8 cellular contexts compared by ENCODE assay signal in the genomic region with DNA sequence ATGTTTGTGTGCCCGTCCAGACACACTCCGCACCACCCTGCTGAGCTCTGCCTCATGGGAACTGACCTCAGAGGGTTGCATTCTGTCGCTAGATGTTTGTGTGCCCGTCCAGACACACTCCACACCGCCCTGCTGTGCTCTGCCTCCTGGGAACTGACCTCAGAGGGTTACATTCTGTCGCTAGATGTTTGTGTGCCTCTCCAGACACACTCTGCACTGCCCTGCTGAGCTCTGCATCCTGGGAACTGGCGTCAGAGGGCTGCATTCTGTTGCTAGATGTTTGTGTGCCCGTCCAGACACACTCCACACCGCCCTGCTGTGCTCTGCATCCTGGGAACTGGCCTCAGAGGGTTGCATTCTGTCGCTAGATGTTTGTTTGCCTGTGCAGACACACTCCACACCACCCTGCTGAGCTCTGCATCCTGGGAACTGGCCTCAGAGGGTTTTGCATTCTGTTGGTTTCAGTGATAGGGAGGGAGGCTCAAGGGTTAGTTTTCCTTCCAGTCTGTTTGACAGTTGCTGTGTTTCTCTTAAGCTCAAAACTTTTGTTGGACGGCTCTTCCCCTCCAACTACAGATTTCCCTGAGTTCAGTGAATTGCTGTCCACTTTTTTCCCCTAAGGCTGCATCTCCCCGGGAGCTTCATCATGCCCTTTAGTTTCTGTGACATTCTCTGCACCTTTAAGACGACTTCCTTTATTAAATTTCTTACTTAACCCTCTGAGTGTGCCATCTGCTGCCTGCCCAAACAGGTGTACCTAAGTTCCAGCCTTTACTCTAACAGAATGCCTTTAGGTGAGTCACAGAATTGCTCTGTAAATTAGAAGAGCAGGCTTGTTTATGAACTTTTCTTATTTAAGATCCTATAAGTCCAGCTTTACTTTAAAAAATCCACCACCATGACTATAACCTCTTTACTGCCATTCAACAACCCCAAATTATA.
DNase-seq lines count a peak whose midpoint lies in the region; TF ChIP-seq lines count a peak whose summit lies in the region.
"Not testable (repeated sequence)": the region's sequence is repeated elsewhere in the genome, so short reads cannot be mapped to it uniquely, and the experiment has no call there.

No MANE protein-coding gene starts in this region.

- not testable (repeated sequence) for H3K9me3 ChIP-seq in HUES6 (ENCODE audit: control insufficient read depth, insufficient read depth, low read depth, low read length); right atrium auricular region; mesodermal cell (ENCODE audit: control insufficient read depth, low read length)

- H3K27me3 ChIP-seq in HUES6 (ENCODE audit: control insufficient read depth, insufficient read depth, low read length); right atrium auricular region: not testable (repeated sequence)

- intact Hi-C loops in MCF 10A (cut with micrococcal nuclease): not testable (repeated sequence)

- not testable (repeated sequence) for H3K27ac Mint-ChIP-seq in MCF 10A (ENCODE audit: low read depth, unreplicated experiment)
- H3K27ac Mint-ChIP-seq in osteocyte (ENCODE audit: unreplicated experiment): peak overlapping the region; percentile 76

- not testable (repeated sequence) for BruUV-seq in MCF 10A (replicated peaks; lab: Mats Ljungman, UMichigan)

- H3K36me3 Mint-ChIP-seq in MCF 10A (ENCODE audit: insufficient read depth, unreplicated experiment); osteocyte (ENCODE audit: unreplicated experiment): not testable (repeated sequence)

- not testable (repeated sequence) for H3K9me3 Mint-ChIP-seq in MCF 10A (ENCODE audit: unreplicated experiment)
- H3K9me3 Mint-ChIP-seq in osteocyte (ENCODE audit: unreplicated experiment): peaks cover 15% of the 10 kb centered on the region

- DNase-seq in ELF-1 (ENCODE audit: low read depth, low spot score) (peak; percentile 63), RWPE1 (ENCODE audit: low spot score) (peak; percentile 24), MCF 10A (ENCODE audit: unreplicated experiment) (peak; percentile 21), epithelial cell of esophagus (ENCODE audit: low read depth) (peak; percentile 15), right atrium auricular region (ENCODE audit: low spot score) (peak; percentile 5), osteocyte (ENCODE audit: extremely low spot score, unreplicated experiment) (peak; percentile 42)

- TF ChIP-seq CTCF in RWPE1 (conservative IDR thresholded peaks at IDR 0.05; ENCODE audit: low read depth); MCF 10A (IDR thresholded peaks at IDR 0.05; ENCODE audit: unreplicated experiment); epithelial cell of esophagus (IDR thresholded peaks at IDR 0.05; ENCODE audit: insufficient read depth, low read depth, low read length, missing control alignments); right atrium auricular region (IDR thresholded peaks at IDR 0.05); osteocyte (IDR thresholded peaks at IDR 0.05): not testable (repeated sequence)

- 37 to 45% methylated on average over 5 of the region's 13 CpGs for WGBS in mesodermal cell (ENCODE audit: insufficient coverage in 2 of 2), 2 experiments

- peak overlapping the region; percentile 37 for H3K9ac ChIP-seq in HUES6 (ENCODE audit: low read length)

- CTCF ChIA-PET in RWPE1 (lab: Yijun Ruan, JAX); MCF 10A (lab: Yijun Ruan, JAX): not testable (repeated sequence)

- not testable (repeated sequence) for H3K4me3 Mint-ChIP-seq in MCF 10A (ENCODE audit: unreplicated experiment); osteocyte (ENCODE audit: unreplicated experiment)

- not testable (repeated sequence) for H3K4me1 Mint-ChIP-seq in MCF 10A (ENCODE audit: insufficient read depth, unreplicated experiment)
- peaks cover 33% of the 10 kb centered on the region for H3K4me1 Mint-ChIP-seq in osteocyte (ENCODE audit: unreplicated experiment)

- not testable (repeated sequence) for H3K36me3 ChIP-seq in HUES6 (ENCODE audit: control insufficient read depth, insufficient read depth, low read length); right atrium auricular region; mesodermal cell (ENCODE audit: control insufficient read depth, insufficient read depth, low read length)

- POLR2A ChIA-PET in RWPE1 (lab: Yijun Ruan, JAX; ENCODE audit: low non-redundant PET): not testable (repeated sequence)
- POLR2A ChIA-PET in MCF 10A (lab: Yijun Ruan, JAX): interaction anchor here (2.4 kb wide), 1 partner anchor 17 kb away, joined by 11 read pairs; no protein-coding TSS in a partner anchor

- H3K4me1 ChIP-seq in HUES6 (ENCODE audit: control insufficient read depth, insufficient read depth, low read length); right atrium auricular region; mesodermal cell (ENCODE audit: control insufficient read depth, insufficient read depth, low read length, poor library complexity, severe bottlenecking): not testable (repeated sequence)

- H3K27ac ChIP-seq in HUES6 (ENCODE audit: low read depth, low read length); RWPE1; right atrium auricular region: not testable (repeated sequence)
- peak overlapping the region; percentile 93 for H3K27ac ChIP-seq in mesodermal cell (ENCODE audit: low read depth, low read length, severe bottlenecking)

- not testable (repeated sequence) for H3K27me3 Mint-ChIP-seq in MCF 10A (ENCODE audit: insufficient read depth, unreplicated experiment); osteocyte (ENCODE audit: unreplicated experiment)

- not testable (repeated sequence) for H3K4me3 ChIP-seq in HUES6 (ENCODE audit: low read depth, low read length); epithelial cell of esophagus (ENCODE audit: low read length); right atrium auricular region; mesodermal cell (ENCODE audit: extremely low read depth, insufficient read depth, low read length, poor library complexity, severe bottlenecking)

Comparison
In these comparisons a context has a peak if more than half of its experiments do, and no peak if none do; other contexts are left out.
1. DNase-seq: peak in every context shown above with its lines; median percentile 63 in ELF-1; 42 in osteocyte; 24 in RWPE1; 21 in MCF 10A; 15 in epithelial cell of esophagus; 5 in right atrium auricular region.